ENCODE assay signal across 27 cellular contexts in the genomic region with DNA sequence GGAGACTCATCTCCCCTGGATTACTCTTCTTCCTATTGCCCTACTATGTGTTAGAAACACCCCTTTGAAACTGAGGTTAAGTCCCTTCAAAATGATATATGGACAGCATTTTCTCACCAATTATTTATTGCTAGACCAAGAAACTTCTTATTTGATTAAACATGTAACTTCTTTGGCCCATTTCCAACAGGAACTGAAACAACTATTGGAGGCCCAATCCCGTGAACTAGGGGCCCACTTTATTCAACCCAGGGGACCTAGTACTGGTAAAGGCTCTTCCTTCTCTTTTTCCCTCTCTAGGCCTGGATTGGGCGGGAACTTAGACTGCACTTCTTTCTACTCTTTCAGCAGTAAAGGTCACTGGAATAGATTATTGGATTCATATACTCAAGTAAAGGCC. TPM values are rescaled to one million over a fixed set of nuclear protein-coding genes. Genes with fewer than 3 reads are reported as not detected.
"Had no signal": no experiment of that assay in that cellular context is flagged by ENCODE, and none has a peak within 500 bp of the region (broad histone marks: within the 10 kb centered on the region; RNA-seq: fewer than 3 reads in every experiment).

No MANE protein-coding gene starts in this region.

- H3K27me3 ChIP-seq: esophagus squamous epithelium, heart right ventricle, left lung, neutrophil, pancreas, right lobe of liver, suprapubic skin, transverse colon, upper lobe of right lung, uterus had no signal

- ATAC-seq: effector memory CD8-positive, alpha-beta T cell; heart right ventricle; left cardiac atrium; left lung; mucosa of descending colon; natural killer cell treated with Interleukin-12 subunit alpha and Interleukin-12 subunit beta and Interleukin-15 and Interleukin-18, amount 100 ng/mL, for 72 hours; pancreas; right lobe of liver; stimulated activated naive B cell treated with anti-CD40 and anti-IgM and Interleukin-4, amounts not matched to agents 10 μg/mL and 1 μg/mL and 100 μg/mL, for 72 hours; stimulated activated naive CD8-positive, alpha-beta T cell treated with anti-CD3 and anti-CD28 coated beads, Interleukin-15, amount 100 ng/mL, for 72 hours; upper lobe of right lung had no signal

- H3K36me3 ChIP-seq: esophagus squamous epithelium, heart right ventricle, left lung, neutrophil, pancreas, right lobe of liver, suprapubic skin, transverse colon, upper lobe of right lung, uterus had no signal

- H3K4me3 ChIP-seq: esophagus squamous epithelium, heart right ventricle, left lung, mucosa of descending colon, pancreas, right lobe of liver, suprapubic skin, transverse colon, upper lobe of right lung, uterus had no signal

- FAIRE-seq: endometrium, islet of Langerhans, pancreas, small intestine had no signal

- H3K27ac ChIP-seq: esophagus squamous epithelium, heart right ventricle, left lung, neutrophil, pancreas, right lobe of liver, suprapubic skin, transverse colon, upper lobe of right lung, uterus had no signal

- H3K4me1 ChIP-seq: esophagus squamous epithelium, heart right ventricle, left lung, pancreas, right lobe of liver, suprapubic skin, transverse colon, upper lobe of right lung, uterus had no signal

- DNase-seq: effector memory CD8-positive, alpha-beta T cell; erythroblast; esophagus squamous epithelium; foreskin melanocyte; glutamatergic neuron; heart right ventricle; hippocampal formation; left cardiac atrium; left lung; mesenchymal stem cell; mucosa of descending colon; naive B cell; pancreas; right lobe of liver; small intestine; stimulated activated CD4-positive, alpha-beta T cell treated with anti-CD3 and anti-CD28 coated beads, Interleukin-15, amount 100 ng/mL, for 24 hours; stimulated activated CD4-positive, alpha-beta T cell treated with anti-CD3 and anti-CD28 coated beads, Interleukin-2, amount 100 ng/mL, for 48 hours; stimulated activated naive B cell treated with anti-CD40 and anti-IgM and Interleukin-4, amounts not matched to agents 10 μg/mL and 1 μg/mL and 100 μg/mL, for 72 hours; stimulated activated naive CD8-positive, alpha-beta T cell treated with anti-CD3 and anti-CD28 coated beads, Interleukin-15, amount 100 ng/mL, for 72 hours; transverse colon; upper lobe of right lung; uterus had no signal

- H3K9me3 ChIP-seq: neutrophil, pancreas, right lobe of liver, suprapubic skin, upper lobe of right lung, uterus had no signal

RNA-seq across cellular contexts. Expression of gene COL25A1, which starts 16.7 kb away (rescaled TPM):
- total RNA-seq: natural killer cell treated with Interleukin-12 subunit alpha and Interleukin-12 subunit beta and Interleukin-15 and Interleukin-18, amount 100 ng/mL, for 72 hours had no signal
